In the genomic region with DNA sequence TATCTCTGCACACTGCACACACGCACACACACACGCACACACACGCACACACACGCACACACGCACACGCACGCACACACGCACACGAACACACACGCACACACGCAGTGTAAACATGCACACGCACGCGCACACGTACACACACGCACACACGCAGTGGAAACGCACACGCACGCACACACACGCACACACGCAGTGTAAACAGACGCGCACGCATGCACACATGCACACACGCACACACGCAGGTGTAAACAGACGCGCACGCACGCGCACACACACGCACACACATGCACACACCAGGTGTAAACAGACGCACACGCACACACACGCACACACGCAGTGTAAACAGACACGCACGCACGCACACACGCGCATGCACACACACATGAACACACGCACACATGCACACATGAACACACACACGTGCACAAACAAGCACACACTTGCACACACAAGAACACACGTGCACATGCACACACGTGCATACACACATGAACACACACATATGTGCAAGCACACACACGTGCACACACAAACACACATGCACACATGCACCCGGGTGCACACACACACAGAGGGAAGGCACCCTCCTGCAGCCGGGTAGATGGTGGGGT, we compare ENCODE assay signal across 1 cellular context.
TF ChIP-seq lines count a peak whose summit lies in the region.

No MANE protein-coding gene starts in this region.

TF ChIP-seq in HepG2, 621 proteins besides CTCF, POLR2A, EP300 and RAD21:
- TF ChIP-seq EED (CRISPR knock-in tag; IDR thresholded peaks at IDR 0.05) (no peak), ZNF567 (CRISPR knock-in tag; IDR thresholded peaks at IDR 0.05; ENCODE audit: borderline replicate concordance) (no peak), ZNF614 (CRISPR knock-in tag; IDR thresholded peaks at IDR 0.05; ENCODE audit: borderline replicate concordance) (no peak), ZNF20 (CRISPR knock-in tag; IDR thresholded peaks at IDR 0.05) (no peak), NONO (IDR thresholded peaks at IDR 0.05) (no peak), NONO (CRISPR knock-in tag; conservative IDR thresholded peaks at IDR 0.05) (0 out of 2 replicates have a peak, but pooled peaks have one; percentile 15), GABPA (IDR thresholded peaks at IDR 0.05; ENCODE audit: low read depth, low read length) (peak; percentile 12; the same call in 1 of the 2 replicates), GABPA (CRISPR knock-in tag; IDR thresholded peaks at IDR 0.05; ENCODE audit: low read depth) (no peak), ZKSCAN8 (CRISPR knock-in tag; IDR thresholded peaks at IDR 0.05; ENCODE audit: borderline replicate concordance) (no peak), DNMT1 (CRISPR knock-in tag; IDR thresholded peaks at IDR 0.05) (0 out of 2 replicates have a peak, but pooled peaks have one; percentile 60)
- TF ChIP-seq, protein P1, sequence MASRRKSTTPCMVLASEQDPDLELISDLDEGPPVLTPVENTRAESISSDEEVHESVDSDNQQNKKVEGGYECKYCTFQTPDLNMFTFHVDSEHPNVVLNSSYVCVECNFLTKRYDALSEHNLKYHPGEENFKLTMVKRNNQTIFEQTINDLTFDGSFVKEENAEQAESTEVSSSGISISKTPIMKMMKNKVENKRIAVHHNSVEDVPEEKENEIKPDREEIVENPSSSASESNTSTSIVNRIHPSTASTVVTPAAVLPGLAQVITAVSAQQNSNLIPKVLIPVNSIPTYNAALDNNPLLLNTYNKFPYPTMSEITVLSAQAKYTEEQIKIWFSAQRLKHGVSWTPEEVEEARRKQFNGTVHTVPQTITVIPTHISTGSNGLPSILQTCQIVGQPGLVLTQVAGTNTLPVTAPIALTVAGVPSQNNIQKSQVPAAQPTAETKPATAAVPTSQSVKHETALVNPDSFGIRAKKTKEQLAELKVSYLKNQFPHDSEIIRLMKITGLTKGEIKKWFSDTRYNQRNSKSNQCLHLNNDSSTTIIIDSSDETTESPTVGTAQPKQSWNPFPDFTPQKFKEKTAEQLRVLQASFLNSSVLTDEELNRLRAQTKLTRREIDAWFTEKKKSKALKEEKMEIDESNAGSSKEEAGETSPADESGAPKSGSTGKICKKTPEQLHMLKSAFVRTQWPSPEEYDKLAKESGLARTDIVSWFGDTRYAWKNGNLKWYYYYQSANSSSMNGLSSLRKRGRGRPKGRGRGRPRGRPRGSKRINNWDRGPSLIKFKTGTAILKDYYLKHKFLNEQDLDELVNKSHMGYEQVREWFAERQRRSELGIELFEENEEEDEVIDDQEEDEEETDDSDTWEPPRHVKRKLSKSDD (CRISPR knock-in tag; IDR thresholded peaks at IDR 0.05; ENCODE audit: low read depth), result peak; percentile 23; the same call in 1 of the 2 replicates
- TF ChIP-seq, protein P2, sequence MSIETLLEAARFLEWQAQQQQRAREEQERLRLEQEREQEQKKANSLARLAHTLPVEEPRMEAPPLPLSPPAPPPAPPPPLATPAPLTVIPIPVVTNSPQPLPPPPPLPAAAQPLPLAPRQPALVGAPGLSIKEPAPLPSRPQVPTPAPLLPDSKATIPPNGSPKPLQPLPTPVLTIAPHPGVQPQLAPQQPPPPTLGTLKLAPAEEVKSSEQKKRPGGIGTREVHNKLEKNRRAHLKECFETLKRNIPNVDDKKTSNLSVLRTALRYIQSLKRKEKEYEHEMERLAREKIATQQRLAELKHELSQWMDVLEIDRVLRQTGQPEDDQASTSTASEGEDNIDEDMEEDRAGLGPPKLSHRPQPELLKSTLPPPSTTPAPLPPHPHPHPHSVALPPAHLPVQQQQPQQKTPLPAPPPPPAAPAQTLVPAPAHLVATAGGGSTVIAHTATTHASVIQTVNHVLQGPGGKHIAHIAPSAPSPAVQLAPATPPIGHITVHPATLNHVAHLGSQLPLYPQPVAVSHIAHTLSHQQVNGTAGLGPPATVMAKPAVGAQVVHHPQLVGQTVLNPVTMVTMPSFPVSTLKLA (IDR thresholded peaks at IDR 0.05), result peak; percentile 95
- TF ChIP-seq, protein P3, sequence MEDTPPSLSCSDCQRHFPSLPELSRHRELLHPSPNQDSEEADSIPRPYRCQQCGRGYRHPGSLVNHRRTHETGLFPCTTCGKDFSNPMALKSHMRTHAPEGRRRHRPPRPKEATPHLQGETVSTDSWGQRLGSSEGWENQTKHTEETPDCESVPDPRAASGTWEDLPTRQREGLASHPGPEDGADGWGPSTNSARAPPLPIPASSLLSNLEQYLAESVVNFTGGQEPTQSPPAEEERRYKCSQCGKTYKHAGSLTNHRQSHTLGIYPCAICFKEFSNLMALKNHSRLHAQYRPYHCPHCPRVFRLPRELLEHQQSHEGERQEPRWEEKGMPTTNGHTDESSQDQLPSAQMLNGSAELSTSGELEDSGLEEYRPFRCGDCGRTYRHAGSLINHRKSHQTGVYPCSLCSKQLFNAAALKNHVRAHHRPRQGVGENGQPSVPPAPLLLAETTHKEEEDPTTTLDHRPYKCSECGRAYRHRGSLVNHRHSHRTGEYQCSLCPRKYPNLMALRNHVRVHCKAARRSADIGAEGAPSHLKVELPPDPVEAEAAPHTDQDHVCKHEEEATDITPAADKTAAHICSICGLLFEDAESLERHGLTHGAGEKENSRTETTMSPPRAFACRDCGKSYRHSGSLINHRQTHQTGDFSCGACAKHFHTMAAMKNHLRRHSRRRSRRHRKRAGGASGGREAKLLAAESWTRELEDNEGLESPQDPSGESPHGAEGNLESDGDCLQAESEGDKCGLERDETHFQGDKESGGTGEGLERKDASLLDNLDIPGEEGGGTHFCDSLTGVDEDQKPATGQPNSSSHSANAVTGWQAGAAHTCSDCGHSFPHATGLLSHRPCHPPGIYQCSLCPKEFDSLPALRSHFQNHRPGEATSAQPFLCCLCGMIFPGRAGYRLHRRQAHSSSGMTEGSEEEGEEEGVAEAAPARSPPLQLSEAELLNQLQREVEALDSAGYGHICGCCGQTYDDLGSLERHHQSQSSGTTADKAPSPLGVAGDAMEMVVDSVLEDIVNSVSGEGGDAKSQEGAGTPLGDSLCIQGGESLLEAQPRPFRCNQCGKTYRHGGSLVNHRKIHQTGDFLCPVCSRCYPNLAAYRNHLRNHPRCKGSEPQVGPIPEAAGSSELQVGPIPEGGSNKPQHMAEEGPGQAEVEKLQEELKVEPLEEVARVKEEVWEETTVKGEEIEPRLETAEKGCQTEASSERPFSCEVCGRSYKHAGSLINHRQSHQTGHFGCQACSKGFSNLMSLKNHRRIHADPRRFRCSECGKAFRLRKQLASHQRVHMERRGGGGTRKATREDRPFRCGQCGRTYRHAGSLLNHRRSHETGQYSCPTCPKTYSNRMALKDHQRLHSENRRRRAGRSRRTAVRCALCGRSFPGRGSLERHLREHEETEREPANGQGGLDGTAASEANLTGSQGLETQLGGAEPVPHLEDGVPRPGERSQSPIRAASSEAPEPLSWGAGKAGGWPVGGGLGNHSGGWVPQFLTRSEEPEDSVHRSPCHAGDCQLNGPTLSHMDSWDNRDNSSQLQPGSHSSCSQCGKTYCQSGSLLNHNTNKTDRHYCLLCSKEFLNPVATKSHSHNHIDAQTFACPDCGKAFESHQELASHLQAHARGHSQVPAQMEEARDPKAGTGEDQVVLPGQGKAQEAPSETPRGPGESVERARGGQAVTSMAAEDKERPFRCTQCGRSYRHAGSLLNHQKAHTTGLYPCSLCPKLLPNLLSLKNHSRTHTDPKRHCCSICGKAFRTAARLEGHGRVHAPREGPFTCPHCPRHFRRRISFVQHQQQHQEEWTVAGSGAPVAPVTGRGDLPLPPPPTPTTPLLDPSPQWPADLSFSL (CRISPR knock-in tag; IDR thresholded peaks at IDR 0.05), result peak; percentile 27; the same call in 1 of the 2 replicates
